ENCODE assay signal across 31 cellular contexts in genomic region chr11:120257346-120257745, GRCh38. TPM values are rescaled to one million over a fixed set of nuclear protein-coding genes. Genes with fewer than 3 reads are reported as not detected.
"Had no signal": no experiment of that assay in that cellular context is flagged by ENCODE, and none has a peak within 500 bp of the region (broad histone marks: within the 10 kb centered on the region; RNA-seq: fewer than 3 reads in every experiment).

No MANE protein-coding gene starts in this region.

- ATAC-seq: naive thymus-derived CD8-positive, alpha-beta T cell; natural killer cell treated with Interleukin-12 subunit alpha and Interleukin-12 subunit beta and Interleukin-15 and Interleukin-18, amount 100 ng/mL, for 72 hours; psoas muscle; sciatic nerve; stimulated activated memory B cell treated with anti-CD40 and anti-IgM and Interleukin-4, amounts not matched to agents 10 μg/mL and 1 μg/mL and 100 μg/mL, for 72 hours; stimulated activated naive CD8-positive, alpha-beta T cell treated with anti-CD3 and anti-CD28 coated beads, Interleukin-15, amount 100 ng/mL, for 72 hours; stimulated activated naive CD8-positive, alpha-beta T cell treated with anti-CD3 and anti-CD28 coated beads, Interleukin-15, Interleukin-2, amounts not matched to agents 100 U/mL and 50 U/mL, for 24 hours; upper lobe of right lung had no signal

- H3K9ac ChIP-seq: parathyroid adenoma had no signal

- H3K27me3 ChIP-seq: ovary, testis, vagina had no signal

- H3K27ac Mint-ChIP-seq: naive B cell; natural killer cell treated with Interleukin-12 subunit alpha and Interleukin-12 subunit beta and Interleukin-15 and Interleukin-18, amount 100 ng/mL, for 72 hours; nephron progenitor cell; progenitor cell of endocrine pancreas; stimulated activated memory B cell treated with anti-CD40 and anti-IgM and Interleukin-4, amounts not matched to agents 10 μg/mL and 1 μg/mL and 100 μg/mL, for 72 hours; stimulated activated naive CD8-positive, alpha-beta T cell treated with anti-CD3 and anti-CD28 coated beads, Interleukin-15, amount 100 ng/mL, for 72 hours; type B pancreatic cell had no signal

- H3K9me3 Mint-ChIP-seq: naive B cell; naive thymus-derived CD8-positive, alpha-beta T cell; natural killer cell treated with Interleukin-12 subunit alpha and Interleukin-12 subunit beta and Interleukin-15 and Interleukin-18, amount 100 ng/mL, for 72 hours; nephron progenitor cell; neural crest cell; stimulated activated memory B cell treated with anti-CD40 and anti-IgM and Interleukin-4, amounts not matched to agents 10 μg/mL and 1 μg/mL and 100 μg/mL, for 72 hours; stimulated activated naive CD8-positive, alpha-beta T cell treated with anti-CD3 and anti-CD28 coated beads, Interleukin-15, amount 100 ng/mL, for 72 hours; type B pancreatic cell had no signal

- DNase-seq: naive B cell; naive thymus-derived CD8-positive, alpha-beta T cell; nephron progenitor cell; occipital lobe; ovary; posterior cingulate gyrus; psoas muscle; right cardiac atrium; stimulated activated CD4-positive, alpha-beta T cell treated with anti-CD3 and anti-CD28 coated beads, Interleukin-12 subunit alpha, Interleukin-12 subunit beta, amount 100 ng/mL, for 4 hours; stimulated activated CD4-positive, alpha-beta T cell treated with anti-CD3 and anti-CD28 coated beads, Interleukin-1b, Interleukin-23, amount 100 ng/mL, for 48 hours; stimulated activated CD4-positive, alpha-beta T cell treated with anti-CD3 and anti-CD28 coated beads, Interleukin-4, amount 100 ng/mL, for 1 hour; stimulated activated CD4-positive, alpha-beta T cell treated with anti-CD3 and anti-CD28 coated beads, Interleukin-4, amount 100 ng/mL, for 4 hours; stimulated activated CD8-positive, alpha-beta memory T cell treated with anti-CD3 and anti-CD28 coated beads, Interleukin-4, amount 100 ng/mL, for 48 hours; stimulated activated naive CD4-positive, alpha-beta T cell; stimulated activated naive CD8-positive, alpha-beta T cell treated with anti-CD3 and anti-CD28 coated beads, Interleukin-15, amount 100 ng/mL, for 72 hours; stimulated activated naive CD8-positive, alpha-beta T cell treated with anti-CD3 and anti-CD28 coated beads, Interleukin-15, Interleukin-2, amounts not matched to agents 100 U/mL and 50 U/mL, for 24 hours; substantia nigra; testis; tibial artery; transverse colon; upper lobe of right lung had no signal

- H3K9me3 ChIP-seq: ovary, psoas muscle, suprapubic skin, testis, tibial artery, transverse colon, upper lobe of right lung, vagina had no signal

- H3K4me1 ChIP-seq: psoas muscle, testis, tibial artery, transverse colon, upper lobe of right lung had no signal

- H3K36me3 ChIP-seq: ovary, suprapubic skin, tibial artery, transverse colon, upper lobe of right lung, vagina had no signal

- H3K36me3 Mint-ChIP-seq: naive B cell; naive thymus-derived CD8-positive, alpha-beta T cell; natural killer cell treated with Interleukin-12 subunit alpha and Interleukin-12 subunit beta and Interleukin-15 and Interleukin-18, amount 100 ng/mL, for 72 hours; stimulated activated memory B cell treated with anti-CD40 and anti-IgM and Interleukin-4, amounts not matched to agents 10 μg/mL and 1 μg/mL and 100 μg/mL, for 72 hours; type B pancreatic cell had no signal

- H3K27ac ChIP-seq: ovary, parathyroid adenoma, psoas muscle, skin epidermis, suprapubic skin, testis, tibial artery, transverse colon, upper lobe of right lung, vagina had no signal

- H3K4me3 ChIP-seq: ovary, psoas muscle, skin epidermis, suprapubic skin, testis, tibial artery, transverse colon, upper lobe of right lung, vagina had no signal

- H2AFZ ChIP-seq: parathyroid adenoma had no signal

- H3K4me3 Mint-ChIP-seq: naive B cell; naive thymus-derived CD8-positive, alpha-beta T cell; natural killer cell treated with Interleukin-12 subunit alpha and Interleukin-12 subunit beta and Interleukin-15 and Interleukin-18, amount 100 ng/mL, for 72 hours; nephron progenitor cell; neural crest cell; stimulated activated memory B cell treated with anti-CD40 and anti-IgM and Interleukin-4, amounts not matched to agents 10 μg/mL and 1 μg/mL and 100 μg/mL, for 72 hours; stimulated activated naive CD8-positive, alpha-beta T cell treated with anti-CD3 and anti-CD28 coated beads, Interleukin-15, amount 100 ng/mL, for 72 hours; type B pancreatic cell had no signal

RNA-seq across cellular contexts. Expression of gene POU2F3, which starts 17.4 kb away (rescaled TPM):
- total RNA-seq: naive thymus-derived CD8-positive, alpha-beta T cell; natural killer cell treated with Interleukin-12 subunit alpha and Interleukin-12 subunit beta and Interleukin-15 and Interleukin-18, amount 100 ng/mL, for 72 hours; neural crest cell; occipital lobe; progenitor cell of endocrine pancreas; psoas muscle; sciatic nerve had no signal
- polyA plus RNA-seq: psoas muscle had no signal
